In genomic region chr1:180040034-180040433, GRCh38 we compare ENCODE assay signal across 12 cellular contexts.
DNase-seq lines count a peak whose midpoint lies in the region; ATAC-seq and TF ChIP-seq lines count a peak whose summit lies in the region.
"Had no signal": no experiment of that assay in that cellular context is flagged by ENCODE, and none has a peak within 500 bp of the region (broad histone marks: within the 10 kb centered on the region; RNA-seq: fewer than 3 reads in every experiment).

No MANE protein-coding gene starts in this region.

- no peak for ATAC-seq in GM21381 (IDR thresholded peaks at IDR 0.05; ENCODE audit: unreplicated experiment)
- ATAC-seq: mucosa of descending colon had no signal

- DNase-seq in ELR (ENCODE audit: low read depth): peak; percentile 92
- peak; percentile 22 for DNase-seq in NCI-H226
- no peak for DNase-seq in epithelial cell of prostate (ENCODE audit: low read depth, low spot score)
- DNase-seq in pulmonary artery endothelial cell (ENCODE audit: low read depth, low spot score): peak; percentile 24
- no peak for DNase-seq in SK-N-DZ (ENCODE audit: low spot score)
- DNase-seq in activated naive CD4-positive, alpha-beta T cell treated with anti-CD3 and anti-CD28 coated beads, Interleukin-2, amount 10 ng/mL, durations not matched to agents 7 days and 5 days: no peak
- DNase-seq in type B pancreatic cell (ENCODE audit: extremely low spot score, unreplicated experiment): no peak
- DNase-seq: activated T-cell treated with anti-CD3 and anti-CD28 coated beads, Interleukin-2, amount 50 U/mL, for 1 hour; CD4-positive, alpha-beta memory T cell; mucosa of descending colon; NCI-H1694 had no signal

- H3K4me3 Mint-ChIP-seq in activated naive CD4-positive, alpha-beta T cell treated with anti-CD3 and anti-CD28 coated beads, Interleukin-2, amount 10 ng/mL, durations not matched to agents 7 days and 5 days: no peak overlapping the region
- H3K4me3 Mint-ChIP-seq in type B pancreatic cell: no peak overlapping the region
- H3K4me3 Mint-ChIP-seq: CD4-positive, alpha-beta memory T cell had no signal

- H3K27ac Mint-ChIP-seq in activated naive CD4-positive, alpha-beta T cell treated with anti-CD3 and anti-CD28 coated beads, Interleukin-2, amount 10 ng/mL, durations not matched to agents 7 days and 5 days: no peak overlapping the region
- H3K27ac Mint-ChIP-seq in type B pancreatic cell: no peak overlapping the region

- H3K27me3 Mint-ChIP-seq in activated naive CD4-positive, alpha-beta T cell treated with anti-CD3 and anti-CD28 coated beads, Interleukin-2, amount 10 ng/mL, durations not matched to agents 7 days and 5 days: no peaks in the 10 kb centered on the region
- no peaks in the 10 kb centered on the region for H3K27me3 Mint-ChIP-seq in type B pancreatic cell
- H3K27me3 Mint-ChIP-seq: CD4-positive, alpha-beta memory T cell had no signal

- no peak for TF ChIP-seq CTCF in type B pancreatic cell (conservative IDR thresholded peaks at IDR 0.05)

- peak overlapping the region; percentile 15 for H3K27ac ChIP-seq in epithelial cell of prostate

- H3K4me1 Mint-ChIP-seq in activated naive CD4-positive, alpha-beta T cell treated with anti-CD3 and anti-CD28 coated beads, Interleukin-2, amount 10 ng/mL, durations not matched to agents 7 days and 5 days: no peaks in the 10 kb centered on the region
- no peaks in the 10 kb centered on the region for H3K4me1 Mint-ChIP-seq in type B pancreatic cell (ENCODE audit: unreplicated experiment)
- H3K4me1 Mint-ChIP-seq: CD4-positive, alpha-beta memory T cell had no signal

- CTCF ChIA-PET in activated naive CD4-positive, alpha-beta T cell treated with anti-CD3 and anti-CD28 coated beads, Interleukin-2, amount 10 ng/mL, durations not matched to agents 7 days and 5 days (lab: Charles Lee): no interaction called here

- peaks cover 58% of the 10 kb centered on the region for H3K36me3 Mint-ChIP-seq in activated naive CD4-positive, alpha-beta T cell treated with anti-CD3 and anti-CD28 coated beads, Interleukin-2, amount 10 ng/mL, durations not matched to agents 7 days and 5 days
- peaks cover 47% of the 10 kb centered on the region for H3K36me3 Mint-ChIP-seq in type B pancreatic cell

- no peaks in the 10 kb centered on the region for H3K9me3 Mint-ChIP-seq in activated naive CD4-positive, alpha-beta T cell treated with anti-CD3 and anti-CD28 coated beads, Interleukin-2, amount 10 ng/mL, durations not matched to agents 7 days and 5 days
- no peaks in the 10 kb centered on the region for H3K9me3 Mint-ChIP-seq in type B pancreatic cell
- H3K9me3 Mint-ChIP-seq: CD4-positive, alpha-beta memory T cell had no signal

Comparison
In these comparisons a context has a peak if more than half of its experiments do, and no peak if none do; other contexts are left out.
1. DNase-seq: peak in ELR (single experiment), NCI-H226 (single experiment) and pulmonary artery endothelial cell (single experiment); none in epithelial cell of prostate (single experiment), SK-N-DZ (single experiment), activated naive CD4-positive, alpha-beta T cell treated with anti-CD3 and anti-CD28 coated beads, Interleukin-2, amount 10 ng/mL, durations not matched to agents 7 days and 5 days (single experiment) and type B pancreatic cell (single experiment).